In the genomic region with DNA sequence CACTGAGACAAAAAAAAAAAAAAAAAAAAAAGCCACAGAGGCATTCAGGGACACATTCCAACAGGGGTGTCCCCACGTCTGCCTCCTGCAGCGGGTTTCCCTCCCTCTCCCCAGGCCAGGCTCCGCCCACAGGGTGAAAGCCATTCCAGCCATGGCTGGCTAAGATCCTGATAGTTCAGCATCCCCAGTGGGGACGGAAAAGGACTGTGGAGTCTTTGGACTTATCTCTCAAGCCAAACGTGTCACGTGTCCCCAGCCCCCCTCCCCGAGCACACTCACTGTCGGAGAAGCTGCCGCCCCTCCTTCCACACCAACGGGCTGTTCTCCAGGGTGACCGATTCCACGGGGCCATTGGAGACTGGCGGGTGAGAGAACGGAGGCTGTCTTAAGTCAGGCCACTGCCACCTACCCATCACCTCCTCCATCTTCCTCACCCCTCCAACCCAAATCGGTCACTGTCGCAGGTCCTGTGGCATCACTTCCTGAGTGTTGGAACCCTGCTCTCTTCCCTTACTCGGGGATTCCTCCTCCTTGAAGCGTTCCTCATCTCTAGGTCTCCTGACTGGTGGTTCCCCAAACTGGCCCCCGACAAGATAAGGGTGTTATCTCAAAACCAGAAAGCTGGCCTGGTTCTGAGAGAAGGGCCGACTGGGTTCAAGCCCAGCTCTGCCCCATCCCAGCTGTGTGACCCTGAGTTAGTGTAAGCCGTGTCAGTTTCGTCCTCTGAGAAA, we compare ENCODE assay signal across 2 cellular contexts.
TF ChIP-seq lines count a peak whose summit lies in the region.

No MANE protein-coding gene starts in this region.

TF ChIP-seq in HEK293, 187 proteins besides CTCF, POLR2A, EP300 and RAD21:
- TF ChIP-seq ZNF596 (tag by site-specific recombination; IDR thresholded peaks at IDR 0.05) (no peak), GLIS1 (tag by site-specific recombination; IDR thresholded peaks at IDR 0.05) (0 out of 2 replicates have a peak, but pooled peaks have one; percentile 23)
- TF ChIP-seq, protein P1, sequence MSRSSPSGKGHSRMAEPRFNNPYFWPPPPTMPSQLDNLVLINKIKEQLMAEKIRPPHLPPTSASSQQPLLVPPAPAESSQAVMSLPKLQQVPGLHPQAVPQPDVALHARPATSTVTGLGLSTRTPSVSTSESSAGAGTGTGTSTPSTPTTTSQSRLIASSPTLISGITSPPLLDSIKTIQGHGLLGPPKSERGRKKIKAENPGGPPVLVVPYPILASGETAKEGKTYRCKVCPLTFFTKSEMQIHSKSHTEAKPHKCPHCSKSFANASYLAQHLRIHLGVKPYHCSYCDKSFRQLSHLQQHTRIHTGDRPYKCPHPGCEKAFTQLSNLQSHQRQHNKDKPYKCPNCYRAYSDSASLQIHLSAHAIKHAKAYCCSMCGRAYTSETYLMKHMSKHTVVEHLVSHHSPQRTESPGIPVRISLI (tag by site-specific recombination; IDR thresholded peaks at IDR 0.05): 0 out of 2 replicates have a peak, but pooled peaks have one; percentile 25

TF ChIP-seq in GM12878, 131 proteins besides CTCF, POLR2A, EP300 and RAD21:
- TF ChIP-seq KDM1A (IDR thresholded peaks at IDR 0.05; ENCODE audit: borderline replicate concordance) (no peak), CHD1 (IDR thresholded peaks at IDR 0.05; ENCODE audit: low read depth, low read length) (no peak), ZNF384 (IDR thresholded peaks at IDR 0.05; ENCODE audit: borderline replicate concordance, low read depth, low read length) (no peak), KLF5 (IDR thresholded peaks at IDR 0.05; ENCODE audit: partially characterized antibody) (no peak), ETV6 (conservative IDR thresholded peaks at IDR 0.05 in 1 of 2, IDR thresholded peaks at IDR 0.05 in 1 of 2; ENCODE audit: borderline replicate concordance in 1 of 2, low read depth in 1 of 2) (no peak), ZNF207 (IDR thresholded peaks at IDR 0.05; ENCODE audit: borderline replicate concordance) (no peak), POLR2AphosphoS2 (IDR thresholded peaks at IDR 0.05; ENCODE audit: low read depth, low read length) (peak; percentile 25; the same call in 1 of the 2 replicates)
- TF ChIP-seq, protein P2, sequence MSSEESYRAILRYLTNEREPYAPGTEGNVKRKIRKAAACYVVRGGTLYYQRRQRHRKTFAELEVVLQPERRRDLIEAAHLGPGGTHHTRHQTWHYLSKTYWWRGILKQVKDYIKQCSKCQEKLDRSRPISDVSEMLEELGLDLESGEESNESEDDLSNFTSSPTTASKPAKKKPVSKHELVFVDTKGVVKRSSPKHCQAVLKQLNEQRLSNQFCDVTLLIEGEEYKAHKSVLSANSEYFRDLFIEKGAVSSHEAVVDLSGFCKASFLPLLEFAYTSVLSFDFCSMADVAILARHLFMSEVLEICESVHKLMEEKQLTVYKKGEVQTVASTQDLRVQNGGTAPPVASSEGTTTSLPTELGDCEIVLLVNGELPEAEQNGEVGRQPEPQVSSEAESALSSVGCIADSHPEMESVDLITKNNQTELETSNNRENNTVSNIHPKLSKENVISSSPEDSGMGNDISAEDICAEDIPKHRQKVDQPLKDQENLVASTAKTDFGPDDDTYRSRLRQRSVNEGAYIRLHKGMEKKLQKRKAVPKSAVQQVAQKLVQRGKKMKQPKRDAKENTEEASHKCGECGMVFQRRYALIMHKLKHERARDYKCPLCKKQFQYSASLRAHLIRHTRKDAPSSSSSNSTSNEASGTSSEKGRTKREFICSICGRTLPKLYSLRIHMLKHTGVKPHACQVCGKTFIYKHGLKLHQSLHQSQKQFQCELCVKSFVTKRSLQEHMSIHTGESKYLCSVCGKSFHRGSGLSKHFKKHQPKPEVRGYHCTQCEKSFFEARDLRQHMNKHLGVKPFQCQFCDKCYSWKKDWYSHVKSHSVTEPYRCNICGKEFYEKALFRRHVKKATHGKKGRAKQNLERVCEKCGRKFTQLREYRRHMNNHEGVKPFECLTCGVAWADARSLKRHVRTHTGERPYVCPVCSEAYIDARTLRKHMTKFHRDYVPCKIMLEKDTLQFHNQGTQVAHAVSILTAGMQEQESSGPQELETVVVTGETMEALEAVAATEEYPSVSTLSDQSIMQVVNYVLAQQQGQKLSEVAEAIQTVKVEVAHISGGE (CRISPR knock-in tag; IDR thresholded peaks at IDR 0.05): no peak
- TF ChIP-seq, protein P3, sequence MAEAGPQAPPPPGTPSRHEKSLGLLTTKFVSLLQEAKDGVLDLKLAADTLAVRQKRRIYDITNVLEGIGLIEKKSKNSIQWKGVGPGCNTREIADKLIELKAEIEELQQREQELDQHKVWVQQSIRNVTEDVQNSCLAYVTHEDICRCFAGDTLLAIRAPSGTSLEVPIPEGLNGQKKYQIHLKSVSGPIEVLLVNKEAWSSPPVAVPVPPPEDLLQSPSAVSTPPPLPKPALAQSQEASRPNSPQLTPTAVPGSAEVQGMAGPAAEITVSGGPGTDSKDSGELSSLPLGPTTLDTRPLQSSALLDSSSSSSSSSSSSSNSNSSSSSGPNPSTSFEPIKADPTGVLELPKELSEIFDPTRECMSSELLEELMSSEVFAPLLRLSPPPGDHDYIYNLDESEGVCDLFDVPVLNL (IDR thresholded peaks at IDR 0.05; ENCODE audit: low read depth, low read length): no peak
